20 cellular contexts compared by ENCODE assay signal in the genomic region with DNA sequence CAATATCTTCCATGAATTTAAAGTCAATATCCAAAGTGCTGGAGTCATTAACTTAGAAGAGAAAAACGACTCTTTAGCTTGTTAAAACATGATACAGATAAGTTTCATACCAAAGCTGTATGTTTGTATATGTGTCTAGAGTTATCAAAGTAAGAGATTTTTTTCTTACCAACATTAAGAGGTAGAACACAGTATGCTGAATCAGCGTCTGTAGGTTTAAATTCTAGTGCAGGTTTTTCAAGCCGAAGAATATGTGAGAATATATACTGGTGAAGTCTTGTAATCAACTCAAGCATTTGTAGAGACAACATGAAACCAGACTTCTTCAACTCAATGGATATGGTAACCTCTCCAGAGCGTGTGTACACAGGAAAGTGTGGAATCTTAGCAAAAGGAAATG.
"Had no signal": no experiment of that assay in that cellular context is flagged by ENCODE, and none has a peak within 500 bp of the region (broad histone marks: within the 10 kb centered on the region; RNA-seq: fewer than 3 reads in every experiment).

No MANE protein-coding gene starts in this region.

- H3K4me2 ChIP-seq: SK-N-SH had no signal

- DNase-seq: Karpas-422, KG1, MM.1S, NCI-H1092 treated with DMSO at 0.1 percent for 48 hours, NCI-H1436, NCI-H187, NCI-H2029, NCI-H2081 treated with DMSO at 0.1 percent for 48 hours, NCI-H2171, NCI-H226, NCI-H446, NCI-H510A, NCI-H524 treated with DMSO at 0.1 percent for 48 hours, NCI-H69, NCI-H774, SHP77, SK-N-SH, SW 1271 had no signal

- H3K27ac ChIP-seq: RWPE1 had no signal

- H3K9me3 ChIP-seq: SK-N-SH had no signal

- ATAC-seq: Panc1 had no signal

- H3K9ac ChIP-seq: SK-N-SH had no signal
